Comparison of ENCODE assay signal across 8 cellular contexts in genomic region chr12:53974084-53975018, GRCh38. TPM values are rescaled to one million over a fixed set of nuclear protein-coding genes. Genes with fewer than 3 reads are reported as not detected.
DNase-seq lines count a peak whose midpoint lies in the region; ATAC-seq, FAIRE-seq and TF ChIP-seq lines count a peak whose summit lies in the region.

Gene HOTAIR, minus strand, starts transcription at chr12:53974954.

- DNase-seq in AG08396 (ENCODE audit: low spot score) (peak; percentile 55), GM13976 (ENCODE audit: low spot score) (peak; percentile 72), SW480 (ENCODE audit: low spot score) (peak; percentile 65), kidney glomerular epithelial cell (lab: John Stamatoyannopoulos, UW) (peak; percentile 51), vagina (ENCODE audit: extremely low spot score in 2 of 2) (no peak), frontal cortex (ENCODE audit: low spot score in 2 of 2) (no peak), NOMO-1 (lab: John Stamatoyannopoulos, UW; ENCODE audit: unreplicated experiment in 2 of 2) (no peak)

- H3K4me3 ChIP-seq in vagina: peak within 1 kb of the TSS; percentile 32 to 41

- H3K4me1 ChIP-seq in vagina: peaks cover 20% of the 10 kb centered on the region

- H3K36me3 ChIP-seq in vagina: no peaks in the 10 kb centered on the region

- no peak for TF ChIP-seq POLR2A in vagina (IDR thresholded peaks at IDR 0.05)

- intact Hi-C loops in vagina (cut with DNase I): no loop called here

- H3K9me3 ChIP-seq in vagina: no peaks in the 10 kb centered on the region

- ATAC-seq in HG02610 (IDR thresholded peaks at IDR 0.05; ENCODE audit: unreplicated experiment): no peak

- H3K27me3 ChIP-seq in vagina: peaks cover 25% of the 10 kb centered on the region

- in situ Hi-C loops in GM13976 (cut with MboI; ENCODE audit: low sequenced_read_pairs, unreplicated experiment): no loop called here

- no peak for FAIRE-seq in frontal cortex (lab: Jason Lieb, UNC)

- TF ChIP-seq CTCF in GM13976 (IDR thresholded peaks at IDR 0.05; ENCODE audit: borderline replicate concordance, control extremely low read depth, extremely low read depth, insufficient read depth, missing control alignments) (no peak), vagina (IDR thresholded peaks at IDR 0.05) (no peak)

- H3K27ac ChIP-seq in vagina: no peak within 1 kb of the TSS

RNA-seq across cellular contexts. Expression of gene HOTAIR, which starts in this region (rescaled TPM):
- total RNA-seq in vagina (not detected), frontal cortex (not detected)

Comparison
In these comparisons a context has a peak if more than half of its experiments do, and no peak if none do; other contexts are left out.
1. DNase-seq: peak in AG08396 (single experiment), GM13976 (single experiment), SW480 (single experiment) and kidney glomerular epithelial cell (single experiment); none in vagina (0 of 2), frontal cortex (0 of 2) and NOMO-1 (0 of 2).